Comparison of ENCODE assay signal across 17 cellular contexts in genomic region chr11:71075116-71075720, GRCh38.
DNase-seq lines count a peak whose midpoint lies in the region; TF ChIP-seq lines count a peak whose summit lies in the region.
"Had no signal": no experiment of that assay in that cellular context is flagged by ENCODE, and none has a peak within 500 bp of the region (broad histone marks: within the 10 kb centered on the region; RNA-seq: fewer than 3 reads in every experiment).

No MANE protein-coding gene starts in this region.

- peaks cover 0 to 4% (median 0%) of the 10 kb centered on the region in 3 experiments for H3K27me3 ChIP-seq in neuronal stem cell (ENCODE audit: control insufficient read depth in 3 of 3, insufficient read depth in 3 of 3, low read depth in 1 of 3, low read length in 3 of 3)
- H3K27me3 ChIP-seq: BLaER1 had no signal

- H3K27ac Mint-ChIP-seq in chondrocyte (ENCODE audit: unreplicated experiment) = no peak overlapping the region
- H3K27ac Mint-ChIP-seq: CD14-positive monocyte; CD4-positive, alpha-beta memory T cell; CD4-positive, CD25-positive, alpha-beta regulatory T cell; CD8-positive, alpha-beta memory T cell had no signal

- peaks cover 2% of the 10 kb centered on the region for H3K36me3 Mint-ChIP-seq in chondrocyte (ENCODE audit: low read depth)
- H3K36me3 Mint-ChIP-seq: CD14-positive monocyte; CD4-positive, alpha-beta memory T cell; CD4-positive, CD25-positive, alpha-beta regulatory T cell; CD8-positive, alpha-beta memory T cell had no signal

- H3K4ac ChIP-seq in neuronal stem cell (ENCODE audit: low read length) = no peak overlapping the region

- peak overlapping the region; percentile 61 for H2AK5ac ChIP-seq in neuronal stem cell (ENCODE audit: low read depth, low read length)

- peak overlapping the region; percentile 70 for H2BK15ac ChIP-seq in neuronal stem cell (ENCODE audit: low read length)

- H3K36me3 ChIP-seq in neuronal stem cell (replicated peaks in 1 of 2; ENCODE audit: control insufficient read depth in 2 of 2, insufficient read depth in 2 of 2, low read length in 2 of 2) = no peaks in the 10 kb centered on the region
- H3K36me3 ChIP-seq: BE2C, BLaER1 had no signal

- no peak for TF ChIP-seq CTCF in chondrocyte (IDR thresholded peaks at IDR 0.05)

- H3K27me3 Mint-ChIP-seq in chondrocyte (ENCODE audit: low read depth) = peaks cover 33% of the 10 kb centered on the region
- H3K27me3 Mint-ChIP-seq: CD4-positive, CD25-positive, alpha-beta regulatory T cell had no signal

- H3K4me3 Mint-ChIP-seq in chondrocyte (ENCODE audit: unreplicated experiment) = no peak overlapping the region
- H3K4me3 Mint-ChIP-seq: CD14-positive monocyte; CD4-positive, alpha-beta memory T cell; CD4-positive, CD25-positive, alpha-beta regulatory T cell; CD8-positive, alpha-beta memory T cell had no signal

- peaks cover 5% of the 10 kb centered on the region for H3K9me3 Mint-ChIP-seq in chondrocyte (ENCODE audit: low read depth)

- H3K27ac ChIP-seq in neuronal stem cell (replicated peaks; ENCODE audit: low read length) = no peak overlapping the region
- H3K27ac ChIP-seq: BLaER1 had no signal

- H2AFZ ChIP-seq in neuronal stem cell (ENCODE audit: low read length) = no peak overlapping the region

- DNase-seq in chondrocyte (ENCODE audit: low spot score) (peak; percentile 72), neuronal stem cell (ENCODE audit: low spot score) (no peak), HT-29 (ENCODE audit: low spot score) (no peak), dedifferentiated amniotic fluid mesenchymal stem cell (ENCODE audit: extremely low spot score) (no peak), NCI-H187 (lab: John Stamatoyannopoulos, UW) (no peak)
- DNase-seq: 8988T; BE2C; C1 segment of cervical spinal cord; CD4-positive, alpha-beta memory T cell; CD4-positive, CD25-positive, alpha-beta regulatory T cell; CD8-positive, alpha-beta memory T cell; COR-L47; DMS 273 treated with DMSO at 0.1 percent for 48 hours; DMS79 treated with DMSO at 0.1 percent for 48 hours; GF-D8 had no signal

- H4K91ac ChIP-seq in neuronal stem cell (ENCODE audit: low read depth, low read length, poor library complexity) = no peak overlapping the region

- H3K9ac ChIP-seq in neuronal stem cell (ENCODE audit: low read depth, low read length, poor library complexity) = no peak overlapping the region
- H3K9ac ChIP-seq: BLaER1 had no signal

- no peak overlapping the region for H2BK12ac ChIP-seq in neuronal stem cell (ENCODE audit: low read length)

- peaks cover 0 to 3% of the 10 kb centered on the region in 2 donors for H3K4me1 ChIP-seq in neuronal stem cell (ENCODE audit: control insufficient read depth in 2 of 2, insufficient read depth in 1 of 2, low read depth in 1 of 2, low read length in 2 of 2)
- H3K4me1 ChIP-seq: BE2C had no signal

- H3K4me1 Mint-ChIP-seq in chondrocyte (ENCODE audit: low read depth) = no peaks in the 10 kb centered on the region
- H3K4me1 Mint-ChIP-seq: CD14-positive monocyte; CD4-positive, alpha-beta memory T cell; CD4-positive, CD25-positive, alpha-beta regulatory T cell; CD8-positive, alpha-beta memory T cell had no signal

- peaks cover 0 to 7% of the 10 kb centered on the region in 2 donors for H3K9me3 ChIP-seq in neuronal stem cell (replicated peaks in 1 of 2; ENCODE audit: control insufficient read depth in 2 of 2, insufficient read depth in 1 of 2, low read depth in 1 of 2, low read length in 2 of 2)
- H3K9me3 ChIP-seq: BE2C had no signal

- H4K8ac ChIP-seq in neuronal stem cell (ENCODE audit: low read depth, low read length) = no peak overlapping the region

- H3K18ac ChIP-seq in neuronal stem cell (ENCODE audit: low read length) = peak overlapping the region; percentile 87

- no peak overlapping the region for H3K4me2 ChIP-seq in neuronal stem cell (ENCODE audit: insufficient read depth, low read length, poor library complexity, severe bottlenecking)
- H3K4me2 ChIP-seq: BLaER1 had no signal

- H2BK5ac ChIP-seq in neuronal stem cell (ENCODE audit: low read length) = no peak overlapping the region

- no peak overlapping the region for H3K4me3 ChIP-seq in neuronal stem cell (ENCODE audit: low read length in 2 of 2)
- H3K4me3 ChIP-seq: BLaER1 had no signal

- no CpG with 5 or more reads among the region's 14 CpGs for WGBS in neuronal stem cell (ENCODE audit: extremely low coverage in 2 of 2, insufficient read length in 2 of 2, insufficient replicate concordance in 1 of 2), 2 donors

- H3K14ac ChIP-seq in neuronal stem cell (ENCODE audit: low read length) = no peak overlapping the region

- H3K23ac ChIP-seq in neuronal stem cell (ENCODE audit: low read depth, low read length, poor library complexity) = peak overlapping the region; percentile 69

- H3K79me1 ChIP-seq in neuronal stem cell (ENCODE audit: low read depth, low read length) = no peaks in the 10 kb centered on the region

- H2BK120ac ChIP-seq in neuronal stem cell (ENCODE audit: low read depth, low read length) = peak overlapping the region; percentile 53
